ENCODE assay signal across 17 cellular contexts in genomic region chr4:38928886-38929285, GRCh38.
A peak's percentile ranks its signal among the peaks of the same experiment; 100 is the strongest.
DNase-seq lines count a peak whose midpoint lies in the region; ATAC-seq and TF ChIP-seq lines count a peak whose summit lies in the region.
"Had no signal": no experiment of that assay in that cellular context is flagged by ENCODE, and none has a peak within 500 bp of the region (broad histone marks: within the 10 kb centered on the region; RNA-seq: fewer than 3 reads in every experiment).

No MANE protein-coding gene starts in this region.

- ATAC-seq in activated T-cell treated with anti-CD3 and anti-CD28 coated beads, Interleukin-2, amount 50 U/mL, for 72 hours (replicated peaks in 1 of 2): no peak
- ATAC-seq in HG03135 (IDR thresholded peaks at IDR 0.05; ENCODE audit: unreplicated experiment): no peak
- ATAC-seq: CD8-positive, alpha-beta T cell had no signal

- no peak overlapping the region for H3K4me3 ChIP-seq in rectal smooth muscle tissue (ENCODE audit: low read length)

- H3K4me3 Mint-ChIP-seq in activated T-cell treated with anti-CD3 and anti-CD28 coated beads, Interleukin-2, amount 50 U/mL, for 72 hours: no peak overlapping the region
- H3K4me3 Mint-ChIP-seq in nephron: no peak overlapping the region
- no peak overlapping the region for H3K4me3 Mint-ChIP-seq in activated T-helper 2 cell treated with anti-CD3 and anti-CD28 coated beads, Interferon-gamma antibody, Interleukin-2, Interleukin-4, amounts not matched to agents 10 μg/mL and 5 μg/mL and 100 μg/mL, durations not matched to agents 14 hours and 24 hours and 36 hours (ENCODE audit: low read depth)
- H3K4me3 Mint-ChIP-seq: CD14-positive monocyte; CD8-positive, alpha-beta T cell; H9 had no signal

- peaks cover 6% of the 10 kb centered on the region for H3K27me3 Mint-ChIP-seq in activated T-cell treated with anti-CD3 and anti-CD28 coated beads, Interleukin-2, amount 50 U/mL, for 72 hours (ENCODE audit: low read depth)
- H3K27me3 Mint-ChIP-seq in nephron (ENCODE audit: low read depth): no peaks in the 10 kb centered on the region
- peaks cover 2% of the 10 kb centered on the region for H3K27me3 Mint-ChIP-seq in activated T-helper 2 cell treated with anti-CD3 and anti-CD28 coated beads, Interferon-gamma antibody, Interleukin-2, Interleukin-4, amounts not matched to agents 10 μg/mL and 5 μg/mL and 100 μg/mL, durations not matched to agents 14 hours and 24 hours and 36 hours (ENCODE audit: low read depth)

- no peak for TF ChIP-seq CTCF in nephron (IDR thresholded peaks at IDR 0.05; ENCODE audit: unreplicated experiment in 3 of 3)

- no peaks in the 10 kb centered on the region for H3K36me3 Mint-ChIP-seq in activated T-cell treated with anti-CD3 and anti-CD28 coated beads, Interleukin-2, amount 50 U/mL, for 72 hours (ENCODE audit: insufficient read depth in 2 of 2)
- peaks cover 51% of the 10 kb centered on the region for H3K36me3 Mint-ChIP-seq in nephron (ENCODE audit: low read depth)
- H3K36me3 Mint-ChIP-seq in activated T-helper 2 cell treated with anti-CD3 and anti-CD28 coated beads, Interferon-gamma antibody, Interleukin-2, Interleukin-4, amounts not matched to agents 10 μg/mL and 5 μg/mL and 100 μg/mL, durations not matched to agents 14 hours and 24 hours and 36 hours (ENCODE audit: low read depth): no peaks in the 10 kb centered on the region
- H3K36me3 Mint-ChIP-seq: CD8-positive, alpha-beta T cell had no signal

- H3K4me1 ChIP-seq in rectal smooth muscle tissue (ENCODE audit: control insufficient read depth, insufficient read depth, low read length): peaks cover 54% of the 10 kb centered on the region

- DNase-seq in activated T-cell treated with anti-CD3 and anti-CD28 coated beads, Interleukin-2, amount 50 U/mL, for 72 hours: no peak
- DNase-seq in activated T-cell treated with anti-CD3 and anti-CD28 coated beads, Interleukin-2, amount 50 U/mL, for 1 hour: no peak
- DNase-seq in activated CD8-positive, alpha-beta memory T cell treated with anti-CD3 and anti-CD28 coated beads, Interleukin-2, amount 50 U/mL, for 48 hours: no peak
- no peak for DNase-seq in activated T-helper 2 cell treated with anti-CD3 and anti-CD28 coated beads, Interferon-gamma antibody, Interleukin-2, Interleukin-4, amounts not matched to agents 10 μg/mL and 5 μg/mL and 100 μg/mL, durations not matched to agents 14 hours and 24 hours and 36 hours (ENCODE audit: low spot score)
- DNase-seq in T-helper 9 cell: no peak
- DNase-seq: CD8-positive, alpha-beta T cell; COR-L47; DMS153; DND-41; GDM1; GOT3; H9 had no signal

- H3K27me3 ChIP-seq in rectal smooth muscle tissue (ENCODE audit: control insufficient read depth, insufficient read depth, low read length): no peaks in the 10 kb centered on the region

- H3K9me3 Mint-ChIP-seq in activated T-cell treated with anti-CD3 and anti-CD28 coated beads, Interleukin-2, amount 50 U/mL, for 72 hours: no peaks in the 10 kb centered on the region
- no peaks in the 10 kb centered on the region for H3K9me3 Mint-ChIP-seq in nephron
- H3K9me3 Mint-ChIP-seq in activated T-helper 2 cell treated with anti-CD3 and anti-CD28 coated beads, Interferon-gamma antibody, Interleukin-2, Interleukin-4, amounts not matched to agents 10 μg/mL and 5 μg/mL and 100 μg/mL, durations not matched to agents 14 hours and 24 hours and 36 hours: no peaks in the 10 kb centered on the region
- H3K9me3 Mint-ChIP-seq: CD14-positive monocyte; CD8-positive, alpha-beta T cell; H9 had no signal

- peak overlapping the region; percentile 41 for H3K27ac Mint-ChIP-seq in activated T-cell treated with anti-CD3 and anti-CD28 coated beads, Interleukin-2, amount 50 U/mL, for 72 hours
- peak overlapping the region in 2 of 3 experiments; percentile 25 to 70 for H3K27ac Mint-ChIP-seq in nephron
- no peak overlapping the region for H3K27ac Mint-ChIP-seq in activated T-helper 2 cell treated with anti-CD3 and anti-CD28 coated beads, Interferon-gamma antibody, Interleukin-2, Interleukin-4, amounts not matched to agents 10 μg/mL and 5 μg/mL and 100 μg/mL, durations not matched to agents 14 hours and 24 hours and 36 hours
- H3K27ac Mint-ChIP-seq: CD8-positive, alpha-beta T cell had no signal

- peaks cover 14% of the 10 kb centered on the region for H3K4me1 Mint-ChIP-seq in activated T-cell treated with anti-CD3 and anti-CD28 coated beads, Interleukin-2, amount 50 U/mL, for 72 hours (ENCODE audit: low read depth)
- peaks cover 25% of the 10 kb centered on the region for H3K4me1 Mint-ChIP-seq in nephron
- peaks cover 2% of the 10 kb centered on the region for H3K4me1 Mint-ChIP-seq in activated T-helper 2 cell treated with anti-CD3 and anti-CD28 coated beads, Interferon-gamma antibody, Interleukin-2, Interleukin-4, amounts not matched to agents 10 μg/mL and 5 μg/mL and 100 μg/mL, durations not matched to agents 14 hours and 24 hours and 36 hours (ENCODE audit: low read depth)
- H3K4me1 Mint-ChIP-seq: CD14-positive monocyte had no signal

- H3K9ac ChIP-seq in rectal smooth muscle tissue (ENCODE audit: low read length): no peak overlapping the region

- H3K36me3 ChIP-seq in rectal smooth muscle tissue (ENCODE audit: control insufficient read depth, insufficient read depth, low read length): peaks cover 25% of the 10 kb centered on the region

- intact Hi-C loops in activated T-helper 2 cell treated with anti-CD3 and anti-CD28 coated beads, Interferon-gamma antibody, Interleukin-2, Interleukin-4, amounts not matched to agents 10 μg/mL and 5 μg/mL and 100 μg/mL, durations not matched to agents 14 hours and 24 hours and 36 hours (cut with micrococcal nuclease): no loop called here

- H3K27ac ChIP-seq in rectal smooth muscle tissue (ENCODE audit: low read depth, low read length): peak overlapping the region; percentile 84
- H3K27ac ChIP-seq: 22Rv1 had no signal
